In the genomic region with DNA sequence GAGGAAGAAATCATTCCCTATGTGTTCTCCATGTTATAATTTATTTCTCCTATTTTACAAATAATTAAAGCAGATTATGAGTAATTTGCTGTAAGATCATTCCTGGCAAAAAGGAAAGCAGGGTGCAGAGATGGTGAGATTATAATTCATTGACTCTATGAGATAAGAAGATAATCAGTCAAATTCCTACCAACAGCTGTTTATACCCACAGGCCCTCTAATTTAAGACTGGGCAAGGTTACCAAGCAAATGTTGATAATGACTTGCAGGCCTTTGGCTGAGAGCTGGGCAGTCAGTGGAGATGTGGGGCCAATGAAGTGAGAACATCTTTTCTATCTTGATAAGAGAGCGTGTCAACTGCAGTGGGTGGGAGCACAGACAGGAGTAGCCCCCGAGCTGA, we compare ENCODE assay signal across 26 cellular contexts.
"Had no signal": no experiment of that assay in that cellular context is flagged by ENCODE, and none has a peak within 500 bp of the region (broad histone marks: within the 10 kb centered on the region; RNA-seq: fewer than 3 reads in every experiment).

No MANE protein-coding gene starts in this region.

- H3K36me3 Mint-ChIP-seq: IgD-negative memory B cell had no signal

- H3K27ac Mint-ChIP-seq: IgD-negative memory B cell had no signal

- H3K9ac ChIP-seq: KMS-11, SK-N-SH had no signal

- H3K4me2 ChIP-seq: KMS-11, SK-N-SH had no signal

- DNase-seq: Kasumi-1; MV-4-11; NCI-H1048; NCI-H1105; NCI-H1417; NCI-H1436 treated with DMSO at 0.1 percent for 48 hours; NCI-H1694; NCI-H187 treated with DMSO at 0.1 percent for 48 hours; NCI-H2029 treated with DMSO at 0.1 percent for 48 hours; NCI-H2171 treated with DMSO at 0.1 percent for 48 hours; NCI-H345; NCI-H446 treated with DMSO at 0.1 percent for 48 hours; NCI-H510A treated with DMSO at 0.1 percent for 48 hours; NCI-H69; NCI-H774; NK-92 treated with Interleukin-12 subunit alpha and Interleukin-12 subunit beta, amount 100 ng/mL, for 24 hours; SHP77; SK-N-SH; SW 1271 had no signal

- H3K27ac ChIP-seq: HL-60, KMS-11, RWPE1 had no signal

- H3K4me3 ChIP-seq: K562 had no signal

- H3K9me3 ChIP-seq: SK-N-SH had no signal

- ATAC-seq: K562, Panc1, PC-3 had no signal

- H3K4me3 Mint-ChIP-seq: IgD-negative memory B cell had no signal
